ENCODE assay signal across 1 cellular context in the genomic region with DNA sequence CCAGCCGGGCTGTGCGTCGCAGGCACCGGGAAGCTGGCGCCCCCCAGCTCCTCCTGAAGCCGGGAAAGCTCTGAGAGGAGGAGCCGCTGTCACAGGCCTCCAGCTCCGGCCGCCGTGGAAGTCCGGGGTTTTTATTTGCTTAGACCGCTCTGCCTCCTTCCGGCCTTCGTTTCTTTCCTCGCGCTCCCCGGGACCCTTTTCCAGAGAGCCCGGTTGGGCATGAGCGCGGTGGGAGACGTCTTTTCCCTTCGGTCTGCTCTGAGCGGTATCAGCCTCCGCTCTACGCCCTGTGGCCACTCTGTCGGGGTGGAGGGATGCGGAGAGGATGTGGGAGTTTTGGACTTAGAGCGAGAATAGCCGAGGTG.
TF ChIP-seq lines count a peak whose summit lies in the region.

No MANE protein-coding gene starts in this region.

TF ChIP-seq in HepG2, 621 proteins besides CTCF, POLR2A, EP300 and RAD21 (continued from another document and continues in another):
- TF ChIP-seq, protein P1, sequence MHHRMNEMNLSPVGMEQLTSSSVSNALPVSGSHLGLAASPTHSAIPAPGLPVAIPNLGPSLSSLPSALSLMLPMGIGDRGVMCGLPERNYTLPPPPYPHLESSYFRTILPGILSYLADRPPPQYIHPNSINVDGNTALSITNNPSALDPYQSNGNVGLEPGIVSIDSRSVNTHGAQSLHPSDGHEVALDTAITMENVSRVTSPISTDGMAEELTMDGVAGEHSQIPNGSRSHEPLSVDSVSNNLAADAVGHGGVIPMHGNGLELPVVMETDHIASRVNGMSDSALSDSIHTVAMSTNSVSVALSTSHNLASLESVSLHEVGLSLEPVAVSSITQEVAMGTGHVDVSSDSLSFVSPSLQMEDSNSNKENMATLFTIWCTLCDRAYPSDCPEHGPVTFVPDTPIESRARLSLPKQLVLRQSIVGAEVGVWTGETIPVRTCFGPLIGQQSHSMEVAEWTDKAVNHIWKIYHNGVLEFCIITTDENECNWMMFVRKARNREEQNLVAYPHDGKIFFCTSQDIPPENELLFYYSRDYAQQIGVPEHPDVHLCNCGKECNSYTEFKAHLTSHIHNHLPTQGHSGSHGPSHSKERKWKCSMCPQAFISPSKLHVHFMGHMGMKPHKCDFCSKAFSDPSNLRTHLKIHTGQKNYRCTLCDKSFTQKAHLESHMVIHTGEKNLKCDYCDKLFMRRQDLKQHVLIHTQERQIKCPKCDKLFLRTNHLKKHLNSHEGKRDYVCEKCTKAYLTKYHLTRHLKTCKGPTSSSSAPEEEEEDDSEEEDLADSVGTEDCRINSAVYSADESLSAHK (CRISPR knock-in tag; IDR thresholded peaks at IDR 0.05; ENCODE audit: borderline replicate concordance), result no peak
- no peak for TF ChIP-seq RBM22 (optimal IDR thresholded peaks at IDR 0.05; ENCODE audit: low read length)
- TF ChIP-seq, protein P2, sequence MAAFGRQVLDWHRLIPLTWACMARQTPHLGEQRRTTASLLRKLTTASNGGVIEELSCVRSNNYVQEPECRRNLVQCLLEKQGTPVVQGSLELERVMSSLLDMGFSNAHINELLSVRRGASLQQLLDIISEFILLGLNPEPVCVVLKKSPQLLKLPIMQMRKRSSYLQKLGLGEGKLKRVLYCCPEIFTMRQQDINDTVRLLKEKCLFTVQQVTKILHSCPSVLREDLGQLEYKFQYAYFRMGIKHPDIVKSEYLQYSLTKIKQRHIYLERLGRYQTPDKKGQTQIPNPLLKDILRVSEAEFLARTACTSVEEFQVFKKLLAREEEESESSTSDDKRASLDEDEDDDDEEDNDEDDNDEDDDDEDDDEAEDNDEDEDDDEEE (CRISPR knock-in tag; IDR thresholded peaks at IDR 0.05), result no peak
- TF ChIP-seq BRCA1 (CRISPR knock-in tag; IDR thresholded peaks at IDR 0.05), result no peak
- TF ChIP-seq, protein P3, sequence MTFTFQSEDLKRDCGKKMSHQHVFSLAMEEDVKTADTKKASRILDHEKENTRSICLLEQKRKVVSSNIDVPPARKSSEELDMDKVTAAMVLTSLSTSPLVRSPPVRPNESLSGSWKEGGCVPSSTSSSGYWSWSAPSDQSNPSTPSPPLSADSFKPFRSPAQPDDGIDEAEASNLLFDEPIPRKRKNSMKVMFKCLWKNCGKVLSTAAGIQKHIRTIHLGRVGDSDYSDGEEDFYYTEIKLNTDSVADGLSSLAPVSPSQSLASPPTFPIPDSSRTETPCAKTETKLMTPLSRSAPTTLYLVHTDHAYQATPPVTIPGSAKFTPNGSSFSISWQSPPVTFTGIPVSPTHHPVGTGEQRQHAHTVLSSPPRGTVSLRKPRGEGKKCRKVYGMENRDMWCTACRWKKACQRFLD (CRISPR knock-in tag; IDR thresholded peaks at IDR 0.05; ENCODE audit: borderline replicate concordance), result peak; percentile 20; the same call in 1 of the 2 replicates
- no peak for TF ChIP-seq MIER2 (CRISPR knock-in tag; IDR thresholded peaks at IDR 0.05)
- no peak for TF ChIP-seq EZH2 (conservative IDR thresholded peaks at IDR 0.05; ENCODE audit: low read depth, low read length)
- TF ChIP-seq KMT2A (CRISPR knock-in tag; IDR thresholded peaks at IDR 0.05), result peak; percentile 4; the same call in 1 of the 2 replicates
- no peak for TF ChIP-seq SMARCC2 (IDR thresholded peaks at IDR 0.05)
- peak; percentile 8 for TF ChIP-seq ASH2L (IDR thresholded peaks at IDR 0.05; ENCODE audit: insufficient read length, low read depth, low read length)
- no peak for TF ChIP-seq SMAD1 (CRISPR knock-in tag; IDR thresholded peaks at IDR 0.05; ENCODE audit: borderline replicate concordance, low read depth)
- TF ChIP-seq ZNF616 (CRISPR knock-in tag; IDR thresholded peaks at IDR 0.05; ENCODE audit: low read depth), result no peak
- TF ChIP-seq IKZF4 (CRISPR knock-in tag; IDR thresholded peaks at IDR 0.05; ENCODE audit: borderline replicate concordance, low read depth, not compliant biosample characterization), result no peak
- TF ChIP-seq TCF7 (IDR thresholded peaks at IDR 0.05; ENCODE audit: low read depth), result no peak
- TF ChIP-seq, protein P4, sequence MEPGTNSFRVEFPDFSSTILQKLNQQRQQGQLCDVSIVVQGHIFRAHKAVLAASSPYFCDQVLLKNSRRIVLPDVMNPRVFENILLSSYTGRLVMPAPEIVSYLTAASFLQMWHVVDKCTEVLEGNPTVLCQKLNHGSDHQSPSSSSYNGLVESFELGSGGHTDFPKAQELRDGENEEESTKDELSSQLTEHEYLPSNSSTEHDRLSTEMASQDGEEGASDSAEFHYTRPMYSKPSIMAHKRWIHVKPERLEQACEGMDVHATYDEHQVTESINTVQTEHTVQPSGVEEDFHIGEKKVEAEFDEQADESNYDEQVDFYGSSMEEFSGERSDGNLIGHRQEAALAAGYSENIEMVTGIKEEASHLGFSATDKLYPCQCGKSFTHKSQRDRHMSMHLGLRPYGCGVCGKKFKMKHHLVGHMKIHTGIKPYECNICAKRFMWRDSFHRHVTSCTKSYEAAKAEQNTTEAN (CRISPR knock-in tag; conservative IDR thresholded peaks at IDR 0.05), result no peak
- no peak for TF ChIP-seq ZZZ3 (CRISPR knock-in tag; IDR thresholded peaks at IDR 0.05; ENCODE audit: borderline replicate concordance)
- peak; percentile 7; the same call in 1 of the 2 replicates for TF ChIP-seq ZNF790 (CRISPR knock-in tag; IDR thresholded peaks at IDR 0.05; ENCODE audit: borderline replicate concordance)
- TF ChIP-seq, protein P5, sequence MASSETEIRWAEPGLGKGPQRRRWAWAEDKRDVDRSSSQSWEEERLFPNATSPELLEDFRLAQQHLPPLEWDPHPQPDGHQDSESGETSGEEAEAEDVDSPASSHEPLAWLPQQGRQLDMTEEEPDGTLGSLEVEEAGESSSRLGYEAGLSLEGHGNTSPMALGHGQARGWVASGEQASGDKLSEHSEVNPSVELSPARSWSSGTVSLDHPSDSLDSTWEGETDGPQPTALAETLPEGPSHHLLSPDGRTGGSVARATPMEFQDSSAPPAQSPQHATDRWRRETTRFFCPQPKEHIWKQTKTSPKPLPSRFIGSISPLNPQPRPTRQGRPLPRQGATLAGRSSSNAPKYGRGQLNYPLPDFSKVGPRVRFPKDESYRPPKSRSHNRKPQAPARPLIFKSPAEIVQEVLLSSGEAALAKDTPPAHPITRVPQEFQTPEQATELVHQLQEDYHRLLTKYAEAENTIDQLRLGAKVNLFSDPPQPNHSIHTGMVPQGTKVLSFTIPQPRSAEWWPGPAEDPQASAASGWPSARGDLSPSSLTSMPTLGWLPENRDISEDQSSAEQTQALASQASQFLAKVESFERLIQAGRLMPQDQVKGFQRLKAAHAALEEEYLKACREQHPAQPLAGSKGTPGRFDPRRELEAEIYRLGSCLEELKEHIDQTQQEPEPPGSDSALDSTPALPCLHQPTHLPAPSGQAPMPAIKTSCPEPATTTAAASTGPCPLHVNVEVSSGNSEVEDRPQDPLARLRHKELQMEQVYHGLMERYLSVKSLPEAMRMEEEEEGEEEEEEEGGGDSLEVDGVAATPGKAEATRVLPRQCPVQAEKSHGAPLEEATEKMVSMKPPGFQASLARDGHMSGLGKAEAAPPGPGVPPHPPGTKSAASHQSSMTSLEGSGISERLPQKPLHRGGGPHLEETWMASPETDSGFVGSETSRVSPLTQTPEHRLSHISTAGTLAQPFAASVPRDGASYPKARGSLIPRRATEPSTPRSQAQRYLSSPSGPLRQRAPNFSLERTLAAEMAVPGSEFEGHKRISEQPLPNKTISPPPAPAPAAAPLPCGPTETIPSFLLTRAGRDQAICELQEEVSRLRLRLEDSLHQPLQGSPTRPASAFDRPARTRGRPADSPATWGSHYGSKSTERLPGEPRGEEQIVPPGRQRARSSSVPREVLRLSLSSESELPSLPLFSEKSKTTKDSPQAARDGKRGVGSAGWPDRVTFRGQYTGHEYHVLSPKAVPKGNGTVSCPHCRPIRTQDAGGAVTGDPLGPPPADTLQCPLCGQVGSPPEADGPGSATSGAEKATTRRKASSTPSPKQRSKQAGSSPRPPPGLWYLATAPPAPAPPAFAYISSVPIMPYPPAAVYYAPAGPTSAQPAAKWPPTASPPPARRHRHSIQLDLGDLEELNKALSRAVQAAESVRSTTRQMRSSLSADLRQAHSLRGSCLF (CRISPR knock-in tag; IDR thresholded peaks at IDR 0.05; ENCODE audit: borderline replicate concordance), result no peak
- TF ChIP-seq ZNF333 (CRISPR knock-in tag; IDR thresholded peaks at IDR 0.05; ENCODE audit: borderline replicate concordance), result no peak
- TF ChIP-seq ONECUT2 (CRISPR knock-in tag; IDR thresholded peaks at IDR 0.05), result no peak
- TF ChIP-seq, protein P6, sequence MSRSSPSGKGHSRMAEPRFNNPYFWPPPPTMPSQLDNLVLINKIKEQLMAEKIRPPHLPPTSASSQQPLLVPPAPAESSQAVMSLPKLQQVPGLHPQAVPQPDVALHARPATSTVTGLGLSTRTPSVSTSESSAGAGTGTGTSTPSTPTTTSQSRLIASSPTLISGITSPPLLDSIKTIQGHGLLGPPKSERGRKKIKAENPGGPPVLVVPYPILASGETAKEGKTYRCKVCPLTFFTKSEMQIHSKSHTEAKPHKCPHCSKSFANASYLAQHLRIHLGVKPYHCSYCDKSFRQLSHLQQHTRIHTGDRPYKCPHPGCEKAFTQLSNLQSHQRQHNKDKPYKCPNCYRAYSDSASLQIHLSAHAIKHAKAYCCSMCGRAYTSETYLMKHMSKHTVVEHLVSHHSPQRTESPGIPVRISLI (CRISPR knock-in tag; IDR thresholded peaks at IDR 0.05; ENCODE audit: borderline replicate concordance), result no peak
- no peak for TF ChIP-seq NR2C2 (CRISPR knock-in tag; IDR thresholded peaks at IDR 0.05; ENCODE audit: borderline replicate concordance)
- TF ChIP-seq, protein P7, sequence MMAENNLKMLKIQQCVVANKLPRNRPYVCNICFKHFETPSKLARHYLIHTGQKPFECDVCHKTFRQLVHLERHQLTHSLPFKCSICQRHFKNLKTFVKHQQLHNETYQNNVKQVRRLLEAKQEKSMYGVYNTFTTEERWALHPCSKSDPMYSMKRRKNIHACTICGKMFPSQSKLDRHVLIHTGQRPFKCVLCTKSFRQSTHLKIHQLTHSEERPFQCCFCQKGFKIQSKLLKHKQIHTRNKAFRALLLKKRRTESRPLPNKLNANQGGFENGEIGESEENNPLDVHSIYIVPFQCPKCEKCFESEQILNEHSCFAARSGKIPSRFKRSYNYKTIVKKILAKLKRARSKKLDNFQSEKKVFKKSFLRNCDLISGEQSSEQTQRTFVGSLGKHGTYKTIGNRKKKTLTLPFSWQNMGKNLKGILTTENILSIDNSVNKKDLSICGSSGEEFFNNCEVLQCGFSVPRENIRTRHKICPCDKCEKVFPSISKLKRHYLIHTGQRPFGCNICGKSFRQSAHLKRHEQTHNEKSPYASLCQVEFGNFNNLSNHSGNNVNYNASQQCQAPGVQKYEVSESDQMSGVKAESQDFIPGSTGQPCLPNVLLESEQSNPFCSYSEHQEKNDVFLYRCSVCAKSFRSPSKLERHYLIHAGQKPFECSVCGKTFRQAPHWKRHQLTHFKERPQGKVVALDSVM (CRISPR knock-in tag; IDR thresholded peaks at IDR 0.05), result peak; percentile 20; the same call in 1 of the 2 replicates
- TF ChIP-seq ISX (CRISPR knock-in tag; conservative IDR thresholded peaks at IDR 0.05), result no peak
- no peak for TF ChIP-seq ZNF644 (CRISPR knock-in tag; IDR thresholded peaks at IDR 0.05; ENCODE audit: low read depth)
- TF ChIP-seq CBX2 (IDR thresholded peaks at IDR 0.05; ENCODE audit: low read depth, low read length), result no peak
- no peak for TF ChIP-seq CBX2 (CRISPR knock-in tag; IDR thresholded peaks at IDR 0.05; ENCODE audit: low read depth)
- no peak for TF ChIP-seq KLF6 (CRISPR knock-in tag; IDR thresholded peaks at IDR 0.05)
- no peak for TF ChIP-seq ZMYM4 (CRISPR knock-in tag; IDR thresholded peaks at IDR 0.05)
- TF ChIP-seq ZNF543 (CRISPR knock-in tag; IDR thresholded peaks at IDR 0.05), result 0 out of 2 replicates have a peak, but pooled peaks have one; percentile 18
- 0 out of 2 replicates have a peak, but pooled peaks have one; percentile 25 for TF ChIP-seq ZBTB7B (CRISPR knock-in tag; IDR thresholded peaks at IDR 0.05)
- no peak for TF ChIP-seq MATR3 (CRISPR knock-in tag; IDR thresholded peaks at IDR 0.05)
- no peak for TF ChIP-seq ZNF230 (CRISPR knock-in tag; IDR thresholded peaks at IDR 0.05)
- TF ChIP-seq TOE1 (CRISPR knock-in tag; IDR thresholded peaks at IDR 0.05), result no peak
- TF ChIP-seq CREM (IDR thresholded peaks at IDR 0.05), result no peak
- TF ChIP-seq CREM (CRISPR knock-in tag; IDR thresholded peaks at IDR 0.05), result no peak
- TF ChIP-seq CC2D1A (CRISPR knock-in tag; IDR thresholded peaks at IDR 0.05), result no peak
- TF ChIP-seq RELA (CRISPR knock-in tag; IDR thresholded peaks at IDR 0.05), result no peak
- TF ChIP-seq ZNF552 (CRISPR knock-in tag; IDR thresholded peaks at IDR 0.05; ENCODE audit: borderline replicate concordance), result no peak
- TF ChIP-seq TEAD3 (CRISPR knock-in tag; optimal IDR thresholded peaks at IDR 0.05; ENCODE audit: borderline replicate concordance), result no peak
- no peak for TF ChIP-seq HMGA1 (CRISPR knock-in tag; conservative IDR thresholded peaks at IDR 0.05)
- TF ChIP-seq, protein P8, sequence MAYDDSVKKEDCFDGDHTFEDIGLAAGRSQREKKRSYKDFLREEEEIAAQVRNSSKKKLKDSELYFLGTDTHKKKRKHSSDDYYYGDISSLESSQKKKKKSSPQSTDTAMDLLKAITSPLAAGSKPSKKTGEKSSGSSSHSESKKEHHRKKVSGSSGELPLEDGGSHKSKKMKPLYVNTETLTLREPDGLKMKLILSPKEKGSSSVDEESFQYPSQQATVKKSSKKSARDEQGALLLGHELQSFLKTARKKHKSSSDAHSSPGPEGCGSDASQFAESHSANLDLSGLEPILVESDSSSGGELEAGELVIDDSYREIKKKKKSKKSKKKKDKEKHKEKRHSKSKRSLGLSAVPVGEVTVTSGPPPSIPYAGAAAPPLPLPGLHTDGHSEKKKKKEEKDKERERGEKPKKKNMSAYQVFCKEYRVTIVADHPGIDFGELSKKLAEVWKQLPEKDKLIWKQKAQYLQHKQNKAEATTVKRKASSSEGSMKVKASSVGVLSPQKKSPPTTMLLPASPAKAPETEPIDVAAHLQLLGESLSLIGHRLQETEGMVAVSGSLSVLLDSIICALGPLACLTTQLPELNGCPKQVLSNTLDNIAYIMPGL (CRISPR knock-in tag; IDR thresholded peaks at IDR 0.05; ENCODE audit: borderline replicate concordance in 1 of 2, low read depth in 1 of 2), result peak in 1 of 2 experiments; percentile 19; a peak in 2 of 4 replicates
- TF ChIP-seq MEIS2 (CRISPR knock-in tag; IDR thresholded peaks at IDR 0.05), result no peak
- TF ChIP-seq ZNF556 (CRISPR knock-in tag; IDR thresholded peaks at IDR 0.05; ENCODE audit: borderline replicate concordance), result peak; percentile 16; the same call in 1 of the 2 replicates
- TF ChIP-seq ZFP36L2 (CRISPR knock-in tag; IDR thresholded peaks at IDR 0.05), result no peak
- no peak for TF ChIP-seq RAD51 (IDR thresholded peaks at IDR 0.05; ENCODE audit: borderline replicate concordance)
- 0 out of 2 replicates have a peak, but pooled peaks have one; percentile 11 for TF ChIP-seq SAP130 (CRISPR knock-in tag; IDR thresholded peaks at IDR 0.05; ENCODE audit: low read depth)
- TF ChIP-seq STAT5B (CRISPR knock-in tag; IDR thresholded peaks at IDR 0.05), result no peak
- no peak for TF ChIP-seq ZNF160 (CRISPR knock-in tag; IDR thresholded peaks at IDR 0.05)
- TF ChIP-seq ZNF496 (CRISPR knock-in tag; IDR thresholded peaks at IDR 0.05; ENCODE audit: insufficient replicate concordance), result no peak
- no peak for TF ChIP-seq ETV5 (CRISPR knock-in tag; IDR thresholded peaks at IDR 0.05; ENCODE audit: borderline replicate concordance)
- TF ChIP-seq ZNF652 (CRISPR knock-in tag; IDR thresholded peaks at IDR 0.05; ENCODE audit: borderline replicate concordance, low read depth), result no peak
- no peak for TF ChIP-seq ZNF335 (CRISPR knock-in tag; IDR thresholded peaks at IDR 0.05)
- TF ChIP-seq CCAR2 (optimal IDR thresholded peaks at IDR 0.05; ENCODE audit: low read depth, low read length), result no peak
